Comparison of ENCODE assay signal across 1 cellular context in the genomic region with DNA sequence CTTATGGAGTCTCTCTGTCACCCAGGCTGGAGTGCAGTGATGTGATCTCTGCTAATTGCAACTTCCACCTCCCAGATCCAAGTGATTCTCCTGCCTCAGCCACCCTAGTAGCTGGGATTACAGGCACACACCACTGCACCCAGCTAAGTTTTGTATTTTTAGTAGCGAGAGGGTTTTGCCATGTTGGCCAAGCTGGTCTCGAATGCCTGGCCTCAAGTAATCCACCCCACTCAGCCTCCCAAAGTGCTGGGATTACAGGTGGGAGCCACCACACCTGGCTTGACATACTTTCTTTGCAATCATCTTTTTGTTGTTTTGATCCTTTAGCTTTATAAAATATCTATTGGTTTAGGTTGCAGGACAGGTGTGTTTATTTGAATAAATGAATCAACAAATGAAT.
TF ChIP-seq lines count a peak whose summit lies in the region.

No MANE protein-coding gene starts in this region.

TF ChIP-seq in IMR-90, 13 proteins besides CTCF, POLR2A, EP300 and RAD21:
- TF ChIP-seq RFX5 (IDR thresholded peaks at IDR 0.05; ENCODE audit: low read depth, low read length) (no peak), CHD1 (IDR thresholded peaks at IDR 0.05; ENCODE audit: low read depth, low read length) (no peak), CEBPB (IDR thresholded peaks at IDR 0.05; ENCODE audit: low read depth, low read length) (no peak), FOS (IDR thresholded peaks at IDR 0.05; ENCODE audit: low read depth, low read length) (no peak), BHLHE40 (IDR thresholded peaks at IDR 0.05; ENCODE audit: low read depth, low read length) (no peak), USF2 (IDR thresholded peaks at IDR 0.05; ENCODE audit: low read depth, low read length) (no peak), SMC3 (IDR thresholded peaks at IDR 0.05; ENCODE audit: low read depth, low read length) (no peak), ELK1 (IDR thresholded peaks at IDR 0.05; ENCODE audit: borderline replicate concordance, low read depth, low read length) (no peak), RCOR1 (IDR thresholded peaks at IDR 0.05; ENCODE audit: insufficient replicate concordance, low read length) (no peak), NFE2L2 (IDR thresholded peaks at IDR 0.05; ENCODE audit: low read depth, low read length) (no peak), MAZ (IDR thresholded peaks at IDR 0.05; ENCODE audit: borderline replicate concordance, low read depth, low read length) (no peak), MXI1 (IDR thresholded peaks at IDR 0.05; ENCODE audit: borderline replicate concordance, low read depth, low read length) (no peak), MAFK (IDR thresholded peaks at IDR 0.05; ENCODE audit: low read depth, low read length) (no peak)
TF ChIP-seq in IMR-90: peak in this region for 0.
